Comparison of ENCODE assay signal across 5 cellular contexts in the genomic region with DNA sequence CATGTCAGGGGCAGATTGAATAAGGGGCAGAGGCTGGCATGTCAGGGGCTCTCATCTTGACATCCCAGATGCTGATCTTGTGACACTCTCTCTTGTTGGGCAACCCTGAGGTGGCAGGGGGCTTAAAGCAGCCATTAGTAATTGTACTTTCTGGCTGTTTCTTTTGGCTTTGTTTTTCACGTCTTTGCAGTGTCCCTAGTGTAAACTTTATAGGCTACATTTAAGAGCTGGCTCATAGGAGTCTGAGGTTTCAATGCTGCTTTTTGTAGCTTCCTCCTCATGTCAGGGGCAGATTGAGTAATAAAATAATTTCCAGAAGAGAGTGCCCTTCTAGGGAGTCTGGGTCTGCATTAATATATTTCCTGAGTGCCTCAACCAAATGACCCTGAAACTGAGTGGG.
"Had no signal": no experiment of that assay in that cellular context is flagged by ENCODE, and none has a peak within 500 bp of the region (broad histone marks: within the 10 kb centered on the region; RNA-seq: fewer than 3 reads in every experiment).

No MANE protein-coding gene starts in this region.

- H2AFZ ChIP-seq: GM23338 had no signal

- H3K4me3 ChIP-seq: GM23338 had no signal

- H3K27ac ChIP-seq: HL-60 had no signal

- H3K27ac Mint-ChIP-seq: GM23338, H9, IgD-negative memory B cell had no signal

- H3K9me3 Mint-ChIP-seq: GM23338, IgD-negative memory B cell had no signal

- H3K36me3 Mint-ChIP-seq: IgD-negative memory B cell had no signal

- H3K4me1 Mint-ChIP-seq: GM23338, H9, IgD-negative memory B cell had no signal

- H3K27me3 Mint-ChIP-seq: IgD-negative memory B cell had no signal

- H3K4me2 ChIP-seq: GM23338 had no signal

- H3K4me3 Mint-ChIP-seq: GM23338, H9, IgD-negative memory B cell had no signal

- DNase-seq: H9, HCEC 1CT had no signal
